In genomic region chr2:238811765-238812164, GRCh38 we compare ENCODE assay signal across 15 cellular contexts. TPM values are rescaled to one million over a fixed set of nuclear protein-coding genes. Genes with fewer than 3 reads are reported as not detected.
"Had no signal": no experiment of that assay in that cellular context is flagged by ENCODE, and none has a peak within 500 bp of the region (broad histone marks: within the 10 kb centered on the region; RNA-seq: fewer than 3 reads in every experiment).

No MANE protein-coding gene starts in this region.

- DNase-seq: activated CD4-positive, alpha-beta T cell treated with anti-CD3 and anti-CD28 coated beads, Interleukin-2, amount 10 ng/mL, durations not matched to agents 24 days and 14 days; activated CD8-positive, alpha-beta memory T cell treated with anti-CD3 and anti-CD28 coated beads for 24 hours; activated naive CD4-positive, alpha-beta T cell treated with anti-CD3 and anti-CD28 coated beads, Interleukin-2, amount 50 U/mL, for 16 hours; activated T-cell treated with anti-CD3 and anti-CD28 coated beads for 4 hours; central memory CD4-positive, alpha-beta T cell; left ventricle myocardium inferior; mesendoderm; stimulated activated CD4-positive, alpha-beta T cell treated with anti-CD3 and anti-CD28 coated beads, Interleukin-2, amount 100 ng/mL, for 48 hours; stimulated activated CD8-positive, alpha-beta memory T cell treated with anti-CD3 and anti-CD28 coated beads, Interleukin-4, amount 100 ng/mL, for 48 hours; stimulated activated naive CD8-positive, alpha-beta T cell treated with anti-CD3 and anti-CD28 coated beads, Interleukin-15, Interleukin-2, amounts not matched to agents 100 U/mL and 50 U/mL, for 24 hours; T-helper 17 cell; upper lobe of left lung had no signal

- H3K27ac ChIP-seq: gastroesophageal sphincter, left ventricle myocardium inferior, upper lobe of left lung had no signal

- ATAC-seq: gastroesophageal sphincter; stimulated activated naive CD8-positive, alpha-beta T cell treated with anti-CD3 and anti-CD28 coated beads, Interleukin-15, Interleukin-2, amounts not matched to agents 100 U/mL and 50 U/mL, for 24 hours; T-helper 17 cell; WTC11 had no signal

- H3K4me1 ChIP-seq: gastroesophageal sphincter, left ventricle myocardium inferior, upper lobe of left lung had no signal

- H3K36me3 ChIP-seq: gastroesophageal sphincter, left ventricle myocardium inferior, upper lobe of left lung had no signal

- H3K4me3 ChIP-seq: gastroesophageal sphincter, left ventricle myocardium inferior, upper lobe of left lung had no signal

- H3K27me3 ChIP-seq: upper lobe of left lung had no signal

RNA-seq across cellular contexts. Expression of gene TWIST2, which starts 36.1 kb away (rescaled TPM):
- total RNA-seq: activated CD4-positive, alpha-beta T cell treated with anti-CD3 and anti-CD28 coated beads, Interleukin-2, amount 10 ng/mL, durations not matched to agents 24 days and 14 days; T-helper 17 cell had no signal
- polyA plus RNA-seq: neural cell had no signal
